Comparison of ENCODE assay signal across 1 cellular context in genomic region chr19:35090160-35090794, GRCh38.
TF ChIP-seq lines count a peak whose summit lies in the region.

No MANE protein-coding gene starts in this region.

TF ChIP-seq in HEK293, 187 proteins besides CTCF, POLR2A, EP300 and RAD21 (continued from another document and continues in another):
- TF ChIP-seq ZNF148 (tag by site-specific recombination; IDR thresholded peaks at IDR 0.05; ENCODE audit: borderline replicate concordance) (no peak), ZNF211 (tag by site-specific recombination; IDR thresholded peaks at IDR 0.05; ENCODE audit: low read depth) (no peak), OVOL3 (tag by site-specific recombination; IDR thresholded peaks at IDR 0.05) (no peak), ZSCAN23 (tag by site-specific recombination; IDR thresholded peaks at IDR 0.05) (no peak), TCF7L2 (IDR thresholded peaks at IDR 0.05; ENCODE audit: borderline replicate concordance, low read depth, low read length) (no peak), PBX3 (CRISPR knock-in tag; IDR thresholded peaks at IDR 0.05) (no peak), ZNF626 (tag by site-specific recombination; IDR thresholded peaks at IDR 0.05) (no peak), ZSCAN30 (tag by site-specific recombination; IDR thresholded peaks at IDR 0.05) (no peak), ZNF416 (tag by site-specific recombination; IDR thresholded peaks at IDR 0.05) (0 out of 2 replicates have a peak, but pooled peaks have one; percentile 37), ZNF677 (tag by site-specific recombination; IDR thresholded peaks at IDR 0.05) (no peak), KLF17 (tag by site-specific recombination; IDR thresholded peaks at IDR 0.05) (no peak), KLF7 (tag by site-specific recombination; IDR thresholded peaks at IDR 0.05; ENCODE audit: borderline replicate concordance) (no peak), SP2 (tag by site-specific recombination; IDR thresholded peaks at IDR 0.05) (no peak), ZFP37 (tag by site-specific recombination; IDR thresholded peaks at IDR 0.05) (no peak), ZNF202 (tag by site-specific recombination; IDR thresholded peaks at IDR 0.05; ENCODE audit: borderline replicate concordance) (no peak), KLF16 (tag by site-specific recombination; IDR thresholded peaks at IDR 0.05) (no peak), ZSCAN5A (tag by site-specific recombination; IDR thresholded peaks at IDR 0.05) (no peak), ZNF510 (tag by site-specific recombination; IDR thresholded peaks at IDR 0.05; ENCODE audit: insufficient replicate concordance) (no peak), ZFP69B (tag by site-specific recombination; IDR thresholded peaks at IDR 0.05) (no peak), YY1 (tag by site-specific recombination; IDR thresholded peaks at IDR 0.05) (no peak), ZSCAN18 (tag by site-specific recombination; IDR thresholded peaks at IDR 0.05) (no peak), ZNF146 (tag by site-specific recombination; IDR thresholded peaks at IDR 0.05) (no peak), ZNF530 (tag by site-specific recombination; IDR thresholded peaks at IDR 0.05; ENCODE audit: low read depth) (no peak), ZXDB (tag by site-specific recombination; IDR thresholded peaks at IDR 0.05) (peak; percentile 26; the same call in 1 of the 2 replicates), ZNF704 (tag by site-specific recombination; IDR thresholded peaks at IDR 0.05) (no peak), IKZF3 (tag by site-specific recombination; IDR thresholded peaks at IDR 0.05) (0 out of 2 replicates have a peak, but pooled peaks have one; percentile 34), MEIS1 (CRISPR knock-in tag; IDR thresholded peaks at IDR 0.05; ENCODE audit: borderline replicate concordance) (no peak), ZNF843 (tag by site-specific recombination; IDR thresholded peaks at IDR 0.05) (no peak), ZNF580 (tag by site-specific recombination; IDR thresholded peaks at IDR 0.05) (no peak), ZNF423 (tag by site-specific recombination; IDR thresholded peaks at IDR 0.05) (no peak), ZNF692 (tag by site-specific recombination; IDR thresholded peaks at IDR 0.05) (no peak), KLF9 (tag by site-specific recombination; IDR thresholded peaks at IDR 0.05; ENCODE audit: low read depth) (no peak), ZNF610 (tag by site-specific recombination; IDR thresholded peaks at IDR 0.05; ENCODE audit: borderline replicate concordance) (no peak), ZNF266 (tag by site-specific recombination; IDR thresholded peaks at IDR 0.05; ENCODE audit: low read depth) (no peak), ZFHX2 (tag by site-specific recombination; conservative IDR thresholded peaks at IDR 0.05) (0 out of 2 replicates have a peak, but pooled peaks have one; percentile 12), ZNF791 (tag by site-specific recombination; IDR thresholded peaks at IDR 0.05) (no peak), ZNF121 (tag by site-specific recombination; IDR thresholded peaks at IDR 0.05) (no peak), ZNF513 (tag by site-specific recombination; IDR thresholded peaks at IDR 0.05) (no peak), ZEB2 (tag by site-specific recombination; IDR thresholded peaks at IDR 0.05) (0 out of 2 replicates have a peak, but pooled peaks have one; percentile 49), ZNF549 (tag by site-specific recombination; IDR thresholded peaks at IDR 0.05) (no peak), ZBTB10 (tag by site-specific recombination; IDR thresholded peaks at IDR 0.05) (peak; percentile 60; the same call in 1 of the 2 replicates), INSM2 (tag by site-specific recombination; IDR thresholded peaks at IDR 0.05) (no peak), ZNF302 (tag by site-specific recombination; IDR thresholded peaks at IDR 0.05; ENCODE audit: low read depth) (no peak), ZNF37A (tag by site-specific recombination; IDR thresholded peaks at IDR 0.05) (no peak), ZNF26 (tag by site-specific recombination; IDR thresholded peaks at IDR 0.05) (no peak), ZSCAN16 (tag by site-specific recombination; IDR thresholded peaks at IDR 0.05) (no peak), WT1 (tag by site-specific recombination; IDR thresholded peaks at IDR 0.05) (no peak; the same call in 1 of the 2 replicates), KLF8 (tag by site-specific recombination; IDR thresholded peaks at IDR 0.05) (0 out of 2 replicates have a peak, but pooled peaks have one; percentile 13)
